ENCODE assay signal across 10 cellular contexts in genomic region chr17:8384801-8385335, GRCh38. TPM values are rescaled to one million over a fixed set of nuclear protein-coding genes. Genes with fewer than 3 reads are reported as not detected.
DNase-seq lines count a peak whose midpoint lies in the region; ATAC-seq and TF ChIP-seq lines count a peak whose summit lies in the region.
"Had no signal": no experiment of that assay in that cellular context is flagged by ENCODE, and none has a peak within 500 bp of the region (broad histone marks: within the 10 kb centered on the region; RNA-seq: fewer than 3 reads in every experiment).

No MANE protein-coding gene starts in this region.

- H3K4me1 Mint-ChIP-seq in Caco-2 (ENCODE audit: low read depth, unreplicated experiment): no peaks in the 10 kb centered on the region

- peaks cover 32% of the 10 kb centered on the region for H3K36me3 Mint-ChIP-seq in Caco-2 (ENCODE audit: insufficient read depth, unreplicated experiment)

- in situ Hi-C loops in brain microvascular endothelial cell (cut with HindIII; ENCODE audit: low pct_ligation_motif_present, low sequenced_read_pairs): no loop called here

- CTCF ChIA-PET in Caco-2 (lab: Charles Lee): no interaction called here

- H3K9me3 Mint-ChIP-seq in Caco-2 (ENCODE audit: unreplicated experiment): no peaks in the 10 kb centered on the region

- TF ChIP-seq CTCF in Caco-2 (IDR thresholded peaks at IDR 0.05; ENCODE audit: insufficient read depth in 1 of 2, low read depth in 1 of 2, low read length in 1 of 2, severe bottlenecking in 1 of 2, unreplicated experiment in 1 of 2) (no peak), brain microvascular endothelial cell (IDR thresholded peaks at IDR 0.05; ENCODE audit: low read depth, low read length, missing control alignments) (no peak)

- POLR2A ChIA-PET in Caco-2 (lab: Charles Lee): interaction anchor here (0.7 kb wide), 1 partner anchor 52 kb away, joined by 3 read pairs; no protein-coding TSS in a partner anchor

- intact Hi-C loops in Caco-2 (cut with micrococcal nuclease; ENCODE audit: unreplicated experiment): no loop called here

- WGBS in mesodermal cell (ENCODE audit: insufficient coverage in 2 of 2), 2 experiments: 46 to 47% methylated on average over 9 to 10 of the region's 11 CpGs

- H3K27me3 ChIP-seq in Caco-2 (replicated peaks; ENCODE audit: control insufficient read depth, insufficient read depth, low read length): no peaks in the 10 kb centered on the region
- no peaks in the 10 kb centered on the region for H3K27me3 ChIP-seq in brain microvascular endothelial cell (replicated peaks)
- H3K27me3 ChIP-seq: spleen had no signal

- H3K4me3 ChIP-seq in Caco-2 (ENCODE audit: low read depth, low read length) (no peak overlapping the region), brain microvascular endothelial cell (ENCODE audit: low read depth, low read length) (no peak overlapping the region), mesodermal cell (ENCODE audit: extremely low read depth, insufficient read depth, low read length, poor library complexity, severe bottlenecking) (peak overlapping the region; percentile 63)

- H3K27ac ChIP-seq in brain microvascular endothelial cell (peak overlapping the region; percentile 43), mesodermal cell (ENCODE audit: low read depth, low read length, severe bottlenecking) (peak overlapping the region; percentile 98), caudate nucleus (ENCODE audit: low read depth, low read length) (no peak overlapping the region)

- H3K4me3 Mint-ChIP-seq in Caco-2 (ENCODE audit: unreplicated experiment): peak overlapping the region; percentile 91

- H3K4me1 ChIP-seq in Caco-2 (peaks cover 12% of the 10 kb centered on the region), mesodermal cell (ENCODE audit: control insufficient read depth, insufficient read depth, low read length, poor library complexity, severe bottlenecking) (peaks cover 33% of the 10 kb centered on the region)

- H3K27ac Mint-ChIP-seq in Caco-2 (ENCODE audit: unreplicated experiment): peak overlapping the region; percentile 97

- no peaks in the 10 kb centered on the region for H3K27me3 Mint-ChIP-seq in Caco-2 (ENCODE audit: insufficient read depth, unreplicated experiment)

- BruUV-seq in Caco-2 (replicated peaks; lab: Mats Ljungman, UMichigan): no TSS peak

- H3K9me3 ChIP-seq in Caco-2 (no peaks in the 10 kb centered on the region), mesodermal cell (ENCODE audit: control insufficient read depth, low read length) (no peaks in the 10 kb centered on the region)
- H3K9me3 ChIP-seq: spleen had no signal

- no peaks in the 10 kb centered on the region; the same call in 1 of the 2 replicates for H3K36me3 ChIP-seq in Caco-2 (ENCODE audit: control insufficient read depth, insufficient read depth, low read length)
- peaks cover 18% of the 10 kb centered on the region for H3K36me3 ChIP-seq in brain microvascular endothelial cell (replicated peaks)
- peaks cover 22% of the 10 kb centered on the region for H3K36me3 ChIP-seq in mesodermal cell (ENCODE audit: control insufficient read depth, insufficient read depth, low read length)

- DNase-seq in Caco-2: peak; percentile 48 to 74
- DNase-seq in LHCN-M2 (ENCODE audit: low read depth): peak; percentile 82
- peak; percentile 80 for DNase-seq in brain microvascular endothelial cell
- no peak for DNase-seq in NCI-H1092 (lab: John Stamatoyannopoulos, UW)
- DNase-seq in caudate nucleus (lab: John Stamatoyannopoulos, UW): no peak
- DNase-seq: NCI-H510A treated with DMSO at 0.1 percent for 48 hours had no signal

- ATAC-seq in GM21576 (IDR thresholded peaks at IDR 0.05; ENCODE audit: unreplicated experiment) (no peak), HG03159 (IDR thresholded peaks at IDR 0.05; ENCODE audit: unreplicated experiment) (no peak)

RNA-seq across cellular contexts. Expression of gene RPL26, which starts 1.9 kb away (rescaled TPM):
- 998 and 999 TPM in 2 replicates for total RNA-seq in Caco-2 (2022)
- 2,622 and 3,054 TPM in 2 replicates for total RNA-seq in LHCN-M2 (2014; rRNA removed)
- polyA plus RNA-seq in LHCN-M2 (2012): 2,550 TPM
- 2,672 TPM for polyA plus RNA-seq in mesodermal cell (2013, experiment 1 of 2)
- 2,827 TPM for polyA plus RNA-seq in mesodermal cell (2013, experiment 2 of 2)

RNA-seq across cellular contexts. Expression of gene RNF222, which starts 12.8 kb away (rescaled TPM):
- total RNA-seq in Caco-2 (2022) (not detected in 2 replicates), LHCN-M2 (2014; rRNA removed) (not detected in 2 replicates)
- 0.02 TPM for polyA plus RNA-seq in LHCN-M2 (2012)
- not detected for polyA plus RNA-seq in mesodermal cell (2013, experiment 1 of 2)
- polyA plus RNA-seq in mesodermal cell (2013, experiment 2 of 2): not detected
- total RNA-seq: spleen had no signal

RNA-seq across cellular contexts. Expression of gene ODF4, which starts 45.2 kb away (rescaled TPM):
- not detected in 2 replicates for total RNA-seq in Caco-2 (2022)
- total RNA-seq in LHCN-M2 (2014; rRNA removed): not detected in 2 replicates
- polyA plus RNA-seq in LHCN-M2 (2012): not detected
- not detected for polyA plus RNA-seq in mesodermal cell (2013, experiment 1 of 2)
- polyA plus RNA-seq in mesodermal cell (2013, experiment 2 of 2): not detected
- total RNA-seq: spleen had no signal
- polyA plus RNA-seq: spleen had no signal

RNA-seq across cellular contexts. Expression of gene NDEL1, which starts 50.8 kb away (rescaled TPM):
- 32.2 and 32.3 TPM in 2 replicates for total RNA-seq in Caco-2 (2022)
- 52.4 and 69.1 TPM in 2 replicates for total RNA-seq in LHCN-M2 (2014; rRNA removed)
- polyA plus RNA-seq in LHCN-M2 (2012): 36.6 TPM
- 45.7 TPM for polyA plus RNA-seq in mesodermal cell (2013, experiment 1 of 2)
- polyA plus RNA-seq in mesodermal cell (2013, experiment 2 of 2): 44.0 TPM

Comparison
In these comparisons a context has a peak if more than half of its experiments do, and no peak if none do; other contexts are left out.
1. DNase-seq: peak in Caco-2 (2 of 2), LHCN-M2 (single experiment) and brain microvascular endothelial cell (single experiment); none in NCI-H1092 (single experiment) and caudate nucleus (0 of 61).